10 cellular contexts compared by ENCODE assay signal in the genomic region with DNA sequence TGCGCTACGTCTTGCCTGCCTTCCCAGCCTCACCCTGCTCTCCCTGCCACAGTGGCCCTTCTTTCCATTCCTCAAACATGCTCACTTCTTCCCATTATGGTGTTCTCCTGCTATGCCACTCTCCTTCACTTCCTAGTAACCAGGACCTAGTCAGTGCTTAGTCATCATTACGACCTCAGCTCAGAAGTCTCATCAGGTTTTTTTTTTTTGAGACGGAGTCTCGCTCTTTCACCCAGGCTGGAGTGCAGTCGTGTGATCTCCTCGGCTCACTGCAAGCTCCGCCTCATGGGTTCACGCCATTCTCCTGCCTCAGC.
A peak's percentile ranks its signal among the peaks of the same experiment; 100 is the strongest.
DNase-seq lines count a peak whose midpoint lies in the region; ATAC-seq, FAIRE-seq and TF ChIP-seq lines count a peak whose summit lies in the region.
"Had no signal": no experiment of that assay in that cellular context is flagged by ENCODE, and none has a peak within 500 bp of the region (broad histone marks: within the 10 kb centered on the region; RNA-seq: fewer than 3 reads in every experiment).

No MANE protein-coding gene starts in this region.

- H3K79me2 ChIP-seq in GM23248 (ENCODE audit: insufficient read depth) (0 out of 2 replicates have a peak, but pooled peaks cover 7% of the 10 kb centered on the region), PC-9 (ENCODE audit: low read depth) (no peaks in the 10 kb centered on the region)

- TF ChIP-seq CTCF in PC-9 (conservative IDR thresholded peaks at IDR 0.05), result no peak
- no peak for TF ChIP-seq CTCF in esophagus muscularis mucosa (IDR thresholded peaks at IDR 0.05)
- TF ChIP-seq CTCF in pancreas (IDR thresholded peaks at IDR 0.05), result no peak
- no peak for TF ChIP-seq CTCF in glutamatergic neuron (IDR thresholded peaks at IDR 0.05; ENCODE audit: partially characterized antibody, unreplicated experiment)

- H3K36me3 ChIP-seq in GM23248 (ENCODE audit: low read depth) (no peaks in the 10 kb centered on the region), PC-9 (ENCODE audit: low read depth) (peaks cover 10% of the 10 kb centered on the region; the same call in 1 of the 2 replicates), esophagus muscularis mucosa (no peaks in the 10 kb centered on the region), pancreas (no peaks in the 10 kb centered on the region)

- H3K9me3 ChIP-seq in GM23248 (ENCODE audit: low read depth), result no peaks in the 10 kb centered on the region
- no peaks in the 10 kb centered on the region for H3K9me3 ChIP-seq in PC-9 (ENCODE audit: insufficient read depth, low read depth)
- H3K9me3 ChIP-seq in esophagus muscularis mucosa, result no peaks in the 10 kb centered on the region
- no peaks in the 10 kb centered on the region for H3K9me3 ChIP-seq in pancreas

- in situ Hi-C loops in GM23248 (cut with MboI), result no loop called here

- H3K27me3 ChIP-seq in GM23248 (replicated peaks; ENCODE audit: insufficient read depth), result no peaks in the 10 kb centered on the region
- H3K27me3 ChIP-seq in PC-9 (ENCODE audit: insufficient read depth, low read depth), result no peaks in the 10 kb centered on the region
- no peaks in the 10 kb centered on the region for H3K27me3 ChIP-seq in esophagus muscularis mucosa
- H3K27me3 ChIP-seq in pancreas, result no peaks in the 10 kb centered on the region

- H3K4me1 ChIP-seq in GM23248 (ENCODE audit: insufficient read depth) (peaks cover 62% of the 10 kb centered on the region), PC-9 (replicated peaks; ENCODE audit: insufficient read depth) (peaks cover 11% of the 10 kb centered on the region), esophagus muscularis mucosa (peaks cover 2 to 72% (median 62%) of the 10 kb centered on the region in 4 donors), pancreas (peaks cover 0 to under 1% (median 0%) of the 10 kb centered on the region in 3 donors)

- peaks cover 3% of the 10 kb centered on the region for H3K4me1 Mint-ChIP-seq in glutamatergic neuron (ENCODE audit: low read depth, unreplicated experiment)

- no TSS peak for BruUV-seq in PC-9 (replicated peaks; lab: Mats Ljungman, UMichigan)

- H3K27ac ChIP-seq in GM23248 (peak overlapping the region; percentile 94), PC-9 (peak overlapping the region; percentile 31; the same call in 1 of the 2 replicates), esophagus muscularis mucosa (replicated peaks in 1 of 4) (peak overlapping the region; percentile 69 to 84 (median 78)), pancreas (no peak overlapping the region)

- H3K27ac Mint-ChIP-seq in glutamatergic neuron (ENCODE audit: unreplicated experiment), result no peak overlapping the region

- peak overlapping the region; percentile 73 for H3K9ac ChIP-seq in GM23248

- peak overlapping the region; percentile 45 for H3K4me2 ChIP-seq in GM23248 (ENCODE audit: unreplicated experiment)
- H3K4me2 ChIP-seq in PC-9, result 0 out of 2 replicates have a peak overlapping the region, but pooled peaks have one; percentile 6

- H4K20me1 ChIP-seq in GM23248 (ENCODE audit: insufficient read depth), result no peaks in the 10 kb centered on the region
- no peaks in the 10 kb centered on the region for H4K20me1 ChIP-seq in PC-9 (ENCODE audit: insufficient read depth)

- peak overlapping the region; percentile 50 for H2AFZ ChIP-seq in GM23248
- 0 out of 2 replicates have a peak overlapping the region, but pooled peaks have one; percentile 43 for H2AFZ ChIP-seq in PC-9

- 19 to 22% methylated on average over 9 of the region's 9 CpGs for WGBS in GM23248 (ENCODE audit: low coverage in 1 of 2, low lambda C conversion rate in 2 of 2, missing lambda C conversion rate in 2 of 2), 2 experiments
- WGBS in esophagus muscularis mucosa, result 70% methylated on average over 9 of the region's 9 CpGs
- 94 to 95% methylated on average over 9 of the region's 9 CpGs for WGBS in pancreas, 2 donors

- peak; percentile 92 for DNase-seq in GM23248
- peak; percentile 37 to 47 for DNase-seq in PC-9
- DNase-seq in esophagus muscularis mucosa (ENCODE audit: extremely low spot score), result no peak
- DNase-seq in pancreas, result no peak
- DNase-seq in HuH-7.5 (ENCODE audit: low spot score), result no peak
- DNase-seq in glutamatergic neuron, result no peak
- DNase-seq in midbrain (lab: John Stamatoyannopoulos, UW), result no peak
- DNase-seq in RPMI8226, result no peak
- DNase-seq: effector memory CD4-positive, alpha-beta T cell; NCI-H1105 had no signal

- H3K27me3 Mint-ChIP-seq in glutamatergic neuron (ENCODE audit: unreplicated experiment), result peaks cover 6% of the 10 kb centered on the region

- H3K4me3 ChIP-seq in GM23248, result no peak overlapping the region
- no peak overlapping the region for H3K4me3 ChIP-seq in PC-9
- no peak overlapping the region for H3K4me3 ChIP-seq in esophagus muscularis mucosa
- no peak overlapping the region for H3K4me3 ChIP-seq in pancreas

- no peaks in the 10 kb centered on the region for H3K36me3 Mint-ChIP-seq in glutamatergic neuron (ENCODE audit: unreplicated experiment)

- H3K9me3 Mint-ChIP-seq in glutamatergic neuron (ENCODE audit: unreplicated experiment), result no peaks in the 10 kb centered on the region

- H3F3A ChIP-seq in GM23248 (ENCODE audit: insufficient read depth), result peaks cover 28% of the 10 kb centered on the region
- H3F3A ChIP-seq in PC-9 (ENCODE audit: insufficient read depth, low read depth), result no peaks in the 10 kb centered on the region

- no peak for FAIRE-seq in pancreas (lab: Jason Lieb, UNC)

- no peak for TF ChIP-seq EP300 in esophagus muscularis mucosa (IDR thresholded peaks at IDR 0.05)

- POLR2A ChIA-PET in PC-9 (lab: Charles Lee; ENCODE audit: unreplicated experiment), result interaction anchor here (0.6 kb wide), 1 partner anchor 23 kb away, joined by 5 read pairs; no protein-coding TSS in a partner anchor

- TF ChIP-seq POLR2A in esophagus muscularis mucosa (IDR thresholded peaks at IDR 0.05; ENCODE audit: low read depth), result no peak

- intact Hi-C loops in PC-9 (cut with micrococcal nuclease; ENCODE audit: unreplicated experiment) (loop anchor here (1.0 kb wide), 1 partner anchor 11 kb away; no protein-coding TSS in a partner anchor), esophagus muscularis mucosa (cut with DNase I) (no loop called here), pancreas (cut with DNase I) (no loop called here)

- H3K9me2 ChIP-seq in GM23248 (ENCODE audit: insufficient read depth), result no peaks in the 10 kb centered on the region
- H3K9me2 ChIP-seq in PC-9 (ENCODE audit: insufficient read depth), result no peaks in the 10 kb centered on the region

- H3K4me3 Mint-ChIP-seq in glutamatergic neuron (ENCODE audit: unreplicated experiment), result no peak overlapping the region

- ATAC-seq in pancreas, result peak in 3 of 4 donors; percentile 62 to 76 (median 63)

- CTCF ChIA-PET in PC-9 (lab: Charles Lee), result interaction anchor here (0.7 kb wide), 1 partner anchor 10 kb away, joined by 3 read pairs; no protein-coding TSS in a partner anchor

Comparison
In these comparisons a context has a peak if more than half of its experiments do, and no peak if none do; other contexts are left out.
1. DNase-seq: peak in GM23248 (single experiment) and PC-9 (2 of 2); none in esophagus muscularis mucosa (single experiment), pancreas (0 of 6), HuH-7.5 (single experiment), glutamatergic neuron (single experiment), midbrain (single experiment) and RPMI8226 (single experiment).
2. H3K27ac ChIP-seq: peak in GM23248 (single experiment), PC-9 (single experiment) and esophagus muscularis mucosa (4 of 4); none in pancreas (0 of 4).